In the genomic region with DNA sequence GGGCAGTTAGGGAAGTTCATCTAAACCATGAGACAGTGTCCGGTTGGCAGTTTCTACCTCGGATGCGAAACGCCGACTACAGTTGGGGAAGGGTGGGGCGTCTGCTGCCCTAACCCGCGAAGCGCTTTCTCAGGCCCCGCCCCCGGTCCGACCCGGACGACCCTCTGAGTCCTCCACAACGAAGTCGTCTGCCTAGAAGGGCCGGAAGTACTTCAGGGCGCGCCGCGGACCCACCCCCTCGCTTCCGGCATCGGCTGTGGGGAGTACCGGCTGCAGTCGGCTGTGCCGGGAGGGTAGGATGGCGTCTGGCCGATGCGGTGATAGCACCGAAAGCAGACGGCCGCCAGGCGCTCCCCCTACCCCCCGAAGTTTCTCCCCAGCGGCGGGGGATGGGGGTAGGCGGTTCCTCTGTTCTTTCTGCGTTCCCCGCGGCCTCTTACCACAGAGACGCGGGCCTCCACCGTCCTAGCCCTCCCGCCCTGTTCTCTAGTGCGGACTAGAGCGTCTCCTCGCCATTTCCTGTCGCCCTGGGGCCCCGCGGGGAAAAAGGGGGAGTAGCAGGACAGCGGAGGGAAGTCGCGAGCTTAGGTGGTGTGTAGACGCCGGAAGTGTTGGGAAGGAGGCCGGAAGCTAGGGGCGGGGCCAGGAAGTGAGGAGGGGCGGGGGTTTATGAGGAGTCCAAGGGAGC, we compare ENCODE assay signal across 1 cellular context.
TF ChIP-seq lines count a peak whose summit lies in the region.

A gene (plus strand): TSS at position 241 of the 688 bp plus-strand sequence. CDS start 719 bp downstream, outside the sequence.

TF ChIP-seq in WTC11, 78 proteins besides CTCF, POLR2A, EP300 and RAD21 (continued from another document):
- TF ChIP-seq, protein P1, sequence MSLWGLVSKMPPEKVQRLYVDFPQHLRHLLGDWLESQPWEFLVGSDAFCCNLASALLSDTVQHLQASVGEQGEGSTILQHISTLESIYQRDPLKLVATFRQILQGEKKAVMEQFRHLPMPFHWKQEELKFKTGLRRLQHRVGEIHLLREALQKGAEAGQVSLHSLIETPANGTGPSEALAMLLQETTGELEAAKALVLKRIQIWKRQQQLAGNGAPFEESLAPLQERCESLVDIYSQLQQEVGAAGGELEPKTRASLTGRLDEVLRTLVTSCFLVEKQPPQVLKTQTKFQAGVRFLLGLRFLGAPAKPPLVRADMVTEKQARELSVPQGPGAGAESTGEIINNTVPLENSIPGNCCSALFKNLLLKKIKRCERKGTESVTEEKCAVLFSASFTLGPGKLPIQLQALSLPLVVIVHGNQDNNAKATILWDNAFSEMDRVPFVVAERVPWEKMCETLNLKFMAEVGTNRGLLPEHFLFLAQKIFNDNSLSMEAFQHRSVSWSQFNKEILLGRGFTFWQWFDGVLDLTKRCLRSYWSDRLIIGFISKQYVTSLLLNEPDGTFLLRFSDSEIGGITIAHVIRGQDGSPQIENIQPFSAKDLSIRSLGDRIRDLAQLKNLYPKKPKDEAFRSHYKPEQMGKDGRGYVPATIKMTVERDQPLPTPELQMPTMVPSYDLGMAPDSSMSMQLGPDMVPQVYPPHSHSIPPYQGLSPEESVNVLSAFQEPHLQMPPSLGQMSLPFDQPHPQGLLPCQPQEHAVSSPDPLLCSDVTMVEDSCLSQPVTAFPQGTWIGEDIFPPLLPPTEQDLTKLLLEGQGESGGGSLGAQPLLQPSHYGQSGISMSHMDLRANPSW (CRISPR knock-in tag; conservative IDR thresholded peaks at IDR 0.05; ENCODE audit: low read depth) = no peak
- no peak for TF ChIP-seq NFE2L1 (CRISPR knock-in tag; IDR thresholded peaks at IDR 0.05)
